ENCODE assay signal across 32 cellular contexts in the genomic region with DNA sequence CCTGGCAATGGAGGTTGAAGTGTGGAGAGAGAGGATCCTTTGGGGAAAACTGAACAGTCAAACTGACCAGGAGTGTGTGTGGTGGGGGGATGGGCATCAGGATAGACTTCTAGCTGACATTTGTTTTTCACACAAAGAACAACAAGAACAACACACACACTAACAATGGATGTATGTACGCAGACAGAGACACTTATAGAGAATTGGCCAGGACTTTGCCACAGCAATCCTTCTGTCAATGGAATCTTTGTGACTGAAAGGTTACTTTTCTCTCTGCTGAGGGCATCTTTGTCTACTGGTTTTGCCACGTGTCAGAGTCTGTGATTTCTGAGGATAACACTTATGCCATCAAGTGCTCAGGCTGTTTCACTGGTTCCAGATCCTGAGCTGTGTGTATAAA. TPM values are rescaled to one million over a fixed set of nuclear protein-coding genes. Genes with fewer than 3 reads are reported as not detected.
DNase-seq lines count a peak whose midpoint lies in the region; ATAC-seq and FAIRE-seq lines count a peak whose summit lies in the region.
"Had no signal": no experiment of that assay in that cellular context is flagged by ENCODE, and none has a peak within 500 bp of the region (broad histone marks: within the 10 kb centered on the region; RNA-seq: fewer than 3 reads in every experiment).

No MANE protein-coding gene starts in this region.

- H3K36me3 Mint-ChIP-seq in activated naive CD4-positive, alpha-beta T cell treated with anti-CD3 and anti-CD28 coated beads, Interleukin-2, amount 50 U/mL, for 72 hours = no peaks in the 10 kb centered on the region
- H3K36me3 Mint-ChIP-seq: CD8-positive, alpha-beta memory T cell had no signal

- DNase-seq in RPMI7951 (ENCODE audit: low read depth) (peak; percentile 20), frontal cortex (ENCODE audit: low spot score in 2 of 2) (no peak), midbrain (lab: John Stamatoyannopoulos, UW) (peak; percentile 52), superior temporal gyrus (ENCODE audit: extremely low spot score) (peak; percentile 84), GOT3 (lab: John Stamatoyannopoulos, UW) (no peak)
- no peak for DNase-seq in activated naive CD4-positive, alpha-beta T cell treated with anti-CD3 and anti-CD28 coated beads, Interleukin-2, amount 50 U/mL, for 72 hours (ENCODE audit: low spot score in 2 of 2)
- no peak for DNase-seq in stimulated activated CD4-positive, alpha-beta T cell treated with anti-CD3 and anti-CD28 coated beads, Interleukin-15, amount 100 ng/mL, for 24 hours
- DNase-seq: Calu3; CD8-positive, alpha-beta memory T cell; DMS153; DND-41; KBM-7; MV-4-11; NCI-H1105; NCI-H1436 treated with DMSO at 0.1 percent for 48 hours; NCI-H187 treated with DMSO at 0.1 percent for 48 hours; NCI-H2171 treated with DMSO at 0.1 percent for 48 hours; NCI-H345; NCI-H510A treated with DMSO at 0.1 percent for 48 hours; NCI-H774; PC-3; Right ventricle myocardium superior; RPMI8226 had no signal

- ATAC-seq in activated naive CD4-positive, alpha-beta T cell treated with anti-CD3 and anti-CD28 coated beads, Interleukin-2, amount 50 U/mL, for 72 hours = no peak
- ATAC-seq: A549, HepG2, PC-3 had no signal

- no peak overlapping the region for H3K27ac Mint-ChIP-seq in activated naive CD4-positive, alpha-beta T cell treated with anti-CD3 and anti-CD28 coated beads, Interleukin-2, amount 50 U/mL, for 72 hours
- H3K27ac Mint-ChIP-seq: B cell; CD14-positive monocyte; CD8-positive, alpha-beta memory T cell had no signal

- no peaks in the 10 kb centered on the region for H3K9me3 Mint-ChIP-seq in activated naive CD4-positive, alpha-beta T cell treated with anti-CD3 and anti-CD28 coated beads, Interleukin-2, amount 50 U/mL, for 72 hours
- H3K9me3 Mint-ChIP-seq: CD8-positive, alpha-beta memory T cell had no signal

- FAIRE-seq in frontal cortex (lab: Jason Lieb, UNC) = peak; percentile 50
- FAIRE-seq: A549, H54, HepG2 had no signal

RNA-seq across cellular contexts. Expression of gene FCGR2A, which starts 12.4 kb away (rescaled TPM):
- total RNA-seq in RPMI7951 (2014; rRNA removed; shearing (Covaris generic)) = 0.68 and 2.9 TPM in 2 replicates
- 6.5 TPM for total RNA-seq in frontal cortex
- under 1 TPM in 1 of 2 donors, not detected in 1; 0.49 TPM for total RNA-seq in activated naive CD4-positive, alpha-beta T cell treated with anti-CD3 and anti-CD28 coated beads, Interleukin-2, amount 50 U/mL, for 72 hours
- total RNA-seq: Calu3, HepG2, LHCN-M2, MCF 10A had no signal

RNA-seq across cellular contexts. Expression of gene HSPA6, which starts 31.5 kb away (rescaled TPM):
- total RNA-seq in RPMI7951 (2014; rRNA removed; shearing (Covaris generic)) = 0.12 TPM in 1 of 2 replicates, not detected in the other
- 0.82 TPM for total RNA-seq in frontal cortex
- total RNA-seq in activated naive CD4-positive, alpha-beta T cell treated with anti-CD3 and anti-CD28 coated beads, Interleukin-2, amount 50 U/mL, for 72 hours = under 1 TPM; 0.31 to 0.61 TPM
- total RNA-seq: HepG2 had no signal

RNA-seq across cellular contexts. Expression of gene FCGR3A, which starts 56.8 kb away (rescaled TPM):
- total RNA-seq in RPMI7951 (2014; rRNA removed; shearing (Covaris generic)) = not detected in 2 replicates
- total RNA-seq in frontal cortex = 2.9 TPM
- under 1 TPM; 0.16 to 0.59 TPM for total RNA-seq in activated naive CD4-positive, alpha-beta T cell treated with anti-CD3 and anti-CD28 coated beads, Interleukin-2, amount 50 U/mL, for 72 hours
- total RNA-seq: Calu3, HepG2, HT1080, LHCN-M2, MCF 10A, PC-3, SJSA1 had no signal

Comparison
In these comparisons a context has a peak if more than half of its experiments do, and no peak if none do; other contexts are left out.
1. DNase-seq: peak in RPMI7951 (single experiment), midbrain (single experiment) and superior temporal gyrus (single experiment); none in frontal cortex (0 of 2), GOT3 (single experiment), activated naive CD4-positive, alpha-beta T cell treated with anti-CD3 and anti-CD28 coated beads, Interleukin-2, amount 50 U/mL, for 72 hours (0 of 2) and stimulated activated CD4-positive, alpha-beta T cell treated with anti-CD3 and anti-CD28 coated beads, Interleukin-15, amount 100 ng/mL, for 24 hours (single experiment).